In the genomic region with DNA sequence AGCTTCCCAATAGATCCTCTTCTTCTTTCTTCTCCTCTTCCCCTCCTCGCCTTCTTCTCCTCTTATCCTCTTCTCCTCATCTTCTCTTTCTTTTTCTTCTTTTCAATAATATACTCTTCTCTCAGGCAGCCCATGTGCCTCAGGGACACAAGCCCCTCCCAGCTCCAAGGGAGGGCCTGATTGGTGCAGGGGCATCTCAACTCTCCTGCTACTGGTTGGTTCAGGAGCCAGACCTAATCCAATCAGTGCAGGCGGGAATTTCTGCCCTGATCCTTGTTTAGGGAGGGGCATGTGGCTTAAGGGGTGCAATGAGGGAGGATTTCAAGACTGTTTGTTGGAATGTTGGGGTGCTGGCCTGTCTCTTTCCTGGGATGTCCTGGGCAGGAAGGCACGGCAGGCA, we compare ENCODE assay signal across 36 cellular contexts. TPM values are rescaled to one million over a fixed set of nuclear protein-coding genes. Genes with fewer than 3 reads are reported as not detected.
"Had no signal": no experiment of that assay in that cellular context is flagged by ENCODE, and none has a peak within 500 bp of the region (broad histone marks: within the 10 kb centered on the region; RNA-seq: fewer than 3 reads in every experiment).

No MANE protein-coding gene starts in this region.

- ATAC-seq: activated CD8-positive, alpha-beta memory T cell treated with anti-CD3 and anti-CD28 coated beads, Interleukin-2, amount 10 ng/mL, durations not matched to agents 7 days and 5 days; activated naive CD8-positive, alpha-beta T cell treated with anti-CD3 and anti-CD28 coated beads, Interleukin-2, amount 50 U/mL, for 24 hours; PC-3; SK-N-SH treated with all-trans-retinoic acid at 6 μM for 48 hours; T-cell had no signal

- H3K27ac ChIP-seq: Peyer's patch, SJSA1, VCaP had no signal

- H3K4me1 ChIP-seq: Peyer's patch, SJSA1 had no signal

- H3K36me3 ChIP-seq: Peyer's patch, SJSA1 had no signal

- H3K4me3 ChIP-seq: Peyer's patch, SJSA1 had no signal

- H3K27me3 ChIP-seq: Peyer's patch, SJSA1 had no signal

- H3K9me3 ChIP-seq: Peyer's patch, SJSA1 had no signal

- DNase-seq: activated CD4-positive, alpha-beta memory T cell treated with anti-CD3 and anti-CD28 coated beads, Interleukin-2, amount 10 ng/mL, durations not matched to agents 7 days and 5 days; activated CD4-positive, alpha-beta T cell treated with anti-CD3 and anti-CD28 coated beads for 1 hour; activated CD4-positive, alpha-beta T cell treated with anti-CD3 and anti-CD28 coated beads for 48 hours; activated CD4-positive, CD25-positive, alpha-beta regulatory T cell; activated CD8-positive, alpha-beta memory T cell treated with anti-CD3 and anti-CD28 coated beads for 24 hours; activated CD8-positive, alpha-beta memory T cell treated with anti-CD3 and anti-CD28 coated beads, Interleukin-2, amount 10 ng/mL, durations not matched to agents 7 days and 5 days; activated CD8-positive, alpha-beta memory T cell treated with anti-CD3 and anti-CD28 coated beads, Interleukin-2, amount 50 U/mL, for 48 hours; activated effector memory CD4-positive, alpha-beta T cell treated with Interleukin-2 at 50 U/mL for 16 hours; activated naive CD4-positive, alpha-beta T cell treated with anti-CD3 and anti-CD28 coated beads, Interleukin-2, amount 10 ng/mL, durations not matched to agents 7 days and 5 days; activated naive CD8-positive, alpha-beta T cell treated with anti-CD3 and anti-CD28 coated beads, Interleukin-2, amount 50 U/mL, for 24 hours; activated T-cell treated with anti-CD3 and anti-CD28 coated beads, Interleukin-2, amount 50 U/mL, for 48 hours; anterior cingulate cortex; central memory CD4-positive, alpha-beta T cell; MM.1S; MV-4-11; NCI-H1092; NCI-H1436 treated with DMSO at 0.1 percent for 48 hours; NCI-H1694 treated with DMSO at 0.1 percent for 48 hours; NCI-H2029; NCI-H510A; NCI-H526; NCI-H748 treated with DMSO at 0.1 percent for 48 hours; NK-92 treated with Interleukin-12 subunit alpha and Interleukin-12 subunit beta, amount 100 ng/mL, for 24 hours; PC-3; Peyer's patch; RPMI8226; SHP77 treated with DMSO at 0.1 percent for 48 hours; T-cell; T-helper 2 cell; T-helper 9 cell had no signal

RNA-seq across cellular contexts. Expression of a gene that starts 9.0 kb away (rescaled TPM):
- total RNA-seq: activated CD4-positive, alpha-beta memory T cell treated with anti-CD3 and anti-CD28 coated beads, Interleukin-2, amount 10 ng/mL, durations not matched to agents 7 days and 5 days; activated CD8-positive, alpha-beta memory T cell treated with anti-CD3 and anti-CD28 coated beads, Interleukin-2, amount 10 ng/mL, durations not matched to agents 7 days and 5 days; bronchial epithelial cell; cerebellum; LHCN-M2; PC-3; Peyer's patch; SJSA1; T-cell had no signal

RNA-seq across cellular contexts. Expression of a gene that starts 24.3 kb away (rescaled TPM):
- total RNA-seq: activated CD4-positive, alpha-beta memory T cell treated with anti-CD3 and anti-CD28 coated beads, Interleukin-2, amount 10 ng/mL, durations not matched to agents 7 days and 5 days; activated CD8-positive, alpha-beta memory T cell treated with anti-CD3 and anti-CD28 coated beads, Interleukin-2, amount 10 ng/mL, durations not matched to agents 7 days and 5 days; bronchial epithelial cell; cerebellum; LHCN-M2; PC-3; SJSA1; T-cell had no signal

RNA-seq across cellular contexts. Expression of a gene that starts 47.7 kb away (rescaled TPM):
- total RNA-seq: activated CD4-positive, alpha-beta memory T cell treated with anti-CD3 and anti-CD28 coated beads, Interleukin-2, amount 10 ng/mL, durations not matched to agents 7 days and 5 days; activated CD8-positive, alpha-beta memory T cell treated with anti-CD3 and anti-CD28 coated beads, Interleukin-2, amount 10 ng/mL, durations not matched to agents 7 days and 5 days; bronchial epithelial cell; cerebellum; LHCN-M2; PC-3; SJSA1; T-cell had no signal
